In genomic region chr7:64905133-64905532, GRCh38 we compare ENCODE assay signal across 1 cellular context.
A peak's percentile ranks its signal among the peaks of the same experiment; 100 is the strongest.
TF ChIP-seq lines count a peak whose summit lies in the region.

No MANE protein-coding gene starts in this region.

TF ChIP-seq in GM12878, 131 proteins besides CTCF, POLR2A, EP300 and RAD21:
- peak; percentile 89 for TF ChIP-seq MLLT1 (IDR thresholded peaks at IDR 0.05)
- TF ChIP-seq CBX5 (IDR thresholded peaks at IDR 0.05; ENCODE audit: low read depth), result no peak
